Comparison of ENCODE assay signal across 16 cellular contexts in the genomic region with DNA sequence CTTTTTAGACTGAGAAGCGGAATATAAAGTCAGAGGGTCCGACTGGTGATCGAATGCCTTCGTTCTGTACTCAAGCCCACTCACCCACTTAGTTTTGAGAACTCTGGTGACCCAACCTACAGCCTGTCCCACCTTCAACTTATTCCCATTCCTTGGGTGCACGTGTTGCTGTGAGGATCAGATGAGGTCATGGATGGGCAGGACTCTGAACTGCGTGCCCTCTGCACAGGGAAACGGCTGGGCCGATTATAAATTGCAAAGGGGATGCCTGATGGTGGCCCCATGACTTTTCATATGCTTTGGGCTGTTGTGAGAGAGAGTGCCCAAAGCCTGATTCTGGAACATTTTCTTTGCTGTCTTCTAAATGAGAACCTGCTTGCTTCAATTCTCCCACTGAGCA. TPM values are rescaled to one million over a fixed set of nuclear protein-coding genes. Genes with fewer than 3 reads are reported as not detected.
DNase-seq lines count a peak whose midpoint lies in the region; ATAC-seq and TF ChIP-seq lines count a peak whose summit lies in the region.
"Had no signal": no experiment of that assay in that cellular context is flagged by ENCODE, and none has a peak within 500 bp of the region (broad histone marks: within the 10 kb centered on the region; RNA-seq: fewer than 3 reads in every experiment).

No MANE protein-coding gene starts in this region.

- CTCF ChIA-PET in Calu3 (lab: Charles Lee) = no interaction called here

- H3K36me3 ChIP-seq in Peyer's patch (no peaks in the 10 kb centered on the region), lower lobe of right lung (no peaks in the 10 kb centered on the region)
- H3K36me3 ChIP-seq: BLaER1 treated with 17β-estradiol and CSF1 and Interleukin-3, amounts not matched to agents 10 nM and 100 nM; HAP-1 had no signal

- H3K4me1 ChIP-seq in Peyer's patch = peaks cover 0 to 48% (median 0%) of the 10 kb centered on the region in 4 donors
- H3K4me1 ChIP-seq in lower lobe of right lung = peaks cover 19% of the 10 kb centered on the region
- H3K4me1 ChIP-seq: BLaER1 treated with 17β-estradiol and CSF1 and Interleukin-3, amounts not matched to agents 10 nM and 100 nM had no signal

- no peak overlapping the region for H3K4me3 ChIP-seq in Peyer's patch
- H3K4me3 ChIP-seq in lower lobe of right lung = no peak overlapping the region
- H3K4me3 ChIP-seq: BLaER1 treated with 17β-estradiol and CSF1 and Interleukin-3, amounts not matched to agents 10 nM and 100 nM; GM23248; HAP-1 had no signal

- H3K9me3 ChIP-seq in Peyer's patch = no peaks in the 10 kb centered on the region
- H3K9me3 ChIP-seq in lower lobe of right lung = no peaks in the 10 kb centered on the region
- H3K9me3 ChIP-seq: BLaER1 treated with 17β-estradiol and CSF1 and Interleukin-3, amounts not matched to agents 10 nM and 100 nM; HAP-1 had no signal

- no peaks in the 10 kb centered on the region for H3K9me3 Mint-ChIP-seq in Calu3 (ENCODE audit: low read depth, unreplicated experiment)
- H3K9me3 Mint-ChIP-seq in progenitor cell of endocrine pancreas (ENCODE audit: low read depth) = no peaks in the 10 kb centered on the region
- H3K9me3 Mint-ChIP-seq: CD8-positive, alpha-beta T cell had no signal

- H3K27ac ChIP-seq in Peyer's patch (peak overlapping the region in 2 of 4 donors; percentile 87 to 88), lower lobe of right lung (no peak overlapping the region)
- H3K27ac ChIP-seq: BLaER1 treated with 17β-estradiol and CSF1 and Interleukin-3, amounts not matched to agents 10 nM and 100 nM; GM23248 had no signal

- H3K27ac Mint-ChIP-seq in Calu3 (ENCODE audit: unreplicated experiment) (peak overlapping the region; percentile 81), progenitor cell of endocrine pancreas (peak overlapping the region; percentile 14)
- H3K27ac Mint-ChIP-seq: B cell; CD8-positive, alpha-beta T cell had no signal

- H3K36me3 Mint-ChIP-seq in Calu3 (ENCODE audit: insufficient read depth, unreplicated experiment) (peaks cover 29% of the 10 kb centered on the region), progenitor cell of endocrine pancreas (ENCODE audit: insufficient read depth) (no peaks in the 10 kb centered on the region)
- H3K36me3 Mint-ChIP-seq: CD8-positive, alpha-beta T cell had no signal

- peaks cover 79% of the 10 kb centered on the region for H3K4me1 Mint-ChIP-seq in Calu3 (ENCODE audit: low read depth, unreplicated experiment)
- peaks cover 54% of the 10 kb centered on the region for H3K4me1 Mint-ChIP-seq in progenitor cell of endocrine pancreas (ENCODE audit: low read depth)

- no peak for TF ChIP-seq POLR2A in Peyer's patch (IDR thresholded peaks at IDR 0.05)

- ATAC-seq in lower lobe of right lung = no peak
- ATAC-seq: CD8-positive, alpha-beta T cell had no signal

- no peak for DNase-seq in Calu3
- peak in 2 of 3 donors; percentile 59 for DNase-seq in Peyer's patch
- no peak for DNase-seq in progenitor cell of endocrine pancreas (ENCODE audit: low spot score, unreplicated experiment)
- no peak for DNase-seq in stimulated activated CD4-positive, alpha-beta T cell treated with anti-CD3 and anti-CD28 coated beads, Interleukin-4, amount 100 ng/mL, for 4 hours
- DNase-seq in cerebellum (ENCODE audit: low spot score) = no peak
- DNase-seq in NCI-H2227 (lab: John Stamatoyannopoulos, UW; ENCODE audit: unreplicated experiment) = no peak
- DNase-seq in lower lobe of right lung = no peak
- DNase-seq: 8988T; CD8-positive, alpha-beta T cell; DMS 273 treated with DMSO at 0.1 percent for 48 hours; DMS53; GM23248 had no signal

- H3K27me3 ChIP-seq in Peyer's patch (no peaks in the 10 kb centered on the region), lower lobe of right lung (ENCODE audit: low read depth) (no peaks in the 10 kb centered on the region)
- H3K27me3 ChIP-seq: BLaER1 treated with 17β-estradiol and CSF1 and Interleukin-3, amounts not matched to agents 10 nM and 100 nM had no signal

- no peak for TF ChIP-seq CTCF in Calu3 (IDR thresholded peaks at IDR 0.05; ENCODE audit: unreplicated experiment)
- no peak for TF ChIP-seq CTCF in Peyer's patch (IDR thresholded peaks at IDR 0.05)
- TF ChIP-seq CTCF in progenitor cell of endocrine pancreas (IDR thresholded peaks at IDR 0.05; ENCODE audit: unreplicated experiment) = no peak
- TF ChIP-seq CTCF in lower lobe of right lung (IDR thresholded peaks at IDR 0.05) = no peak

- no peak overlapping the region for H3K4me3 Mint-ChIP-seq in Calu3 (ENCODE audit: low read depth, unreplicated experiment)
- H3K4me3 Mint-ChIP-seq in progenitor cell of endocrine pancreas (ENCODE audit: low read depth) = no peak overlapping the region
- H3K4me3 Mint-ChIP-seq: B cell; CD8-positive, alpha-beta T cell had no signal

- intact Hi-C loops in Calu3 (cut with micrococcal nuclease; ENCODE audit: unreplicated experiment) (loop anchor here (2.0 to 5.0 kb wide), 3 partner anchors 16 to 222 kb away; a partner anchor contains a TSS), lower lobe of right lung (cut with DNase I) (no loop called here)

- H3K27me3 Mint-ChIP-seq in Calu3 (ENCODE audit: unreplicated experiment) (no peaks in the 10 kb centered on the region), progenitor cell of endocrine pancreas (no peaks in the 10 kb centered on the region)
- H3K27me3 Mint-ChIP-seq: B cell had no signal

- no TSS peak for BruUV-seq in Calu3 (replicated peaks; lab: Mats Ljungman, UMichigan)

RNA-seq across cellular contexts. Expression of a gene that starts 16.0 kb away (rescaled TPM):
- total RNA-seq in Calu3 (2022) (286 and 299 TPM in 2 replicates), Peyer's patch (100 to 1,000 TPM in 2 of 4 donors, 10 to 100 TPM in 2; 75.9 to 143 (median 106) TPM), progenitor cell of endocrine pancreas (17.9 and 18.6 TPM in 2 replicates), cerebellum (0.45 TPM), lower lobe of right lung (60.5 TPM)
- total RNA-seq: B cell; CD8-positive, alpha-beta T cell; GM23248; H4 had no signal

Comparison
In these comparisons a context has a peak if more than half of its experiments do, and no peak if none do; other contexts are left out.
1. DNase-seq: peak in Peyer's patch (2 of 3); none in Calu3 (single experiment), progenitor cell of endocrine pancreas (single experiment), stimulated activated CD4-positive, alpha-beta T cell treated with anti-CD3 and anti-CD28 coated beads, Interleukin-4, amount 100 ng/mL, for 4 hours (0 of 2), cerebellum (single experiment), NCI-H2227 (single experiment) and lower lobe of right lung (single experiment).
2. RNA of a gene that starts 16.0 kb away (total RNA-seq): 286 to 299 TPM in Calu3, 75.9 to 143 TPM in Peyer's patch, 60.5 TPM in lower lobe of right lung (single experiment) and 17.9 to 18.6 TPM in progenitor cell of endocrine pancreas; 0.45 TPM in cerebellum (single experiment); every median in the first group is over 10 times any median in the second.